8 cellular contexts compared by ENCODE assay signal in the genomic region with DNA sequence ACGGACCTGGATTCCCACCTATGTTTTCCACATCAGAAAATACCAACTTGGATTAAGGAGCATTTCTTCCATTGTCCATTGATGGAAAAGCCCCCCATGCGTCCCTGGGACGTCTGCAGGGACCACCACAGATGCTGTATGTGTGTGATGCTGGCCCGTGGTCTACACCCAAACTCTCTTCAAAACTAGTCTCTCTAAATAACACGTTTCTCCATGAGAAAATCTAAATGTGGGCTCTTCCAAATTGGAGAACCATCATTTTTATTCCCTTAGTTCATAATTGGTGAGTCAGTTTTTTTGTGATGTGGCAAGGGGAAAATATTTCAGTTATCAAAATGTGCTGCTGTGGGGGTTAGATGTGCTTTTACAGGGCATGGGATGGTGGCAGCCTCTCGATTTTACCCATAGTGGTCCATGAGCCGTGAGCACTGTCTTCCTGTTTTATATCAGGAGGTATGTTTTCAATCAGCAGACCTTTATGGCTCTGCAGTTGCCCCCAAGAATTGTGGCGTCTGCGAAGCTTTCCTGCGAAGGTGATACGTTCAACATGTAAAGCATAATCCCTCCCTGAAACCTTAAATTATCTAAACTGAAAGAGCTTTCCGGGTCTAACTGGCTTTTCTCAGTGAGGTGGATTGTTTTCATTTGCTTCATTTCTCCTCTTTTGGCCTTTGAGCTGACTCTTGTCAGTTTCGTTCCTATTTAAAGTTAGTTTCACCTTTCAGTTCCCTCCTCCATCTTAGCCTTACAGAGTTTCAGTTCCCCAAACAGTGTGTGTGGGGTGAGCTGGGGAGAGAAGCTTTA.
DNase-seq lines count a peak whose midpoint lies in the region; ATAC-seq lines count a peak whose summit lies in the region.

No MANE protein-coding gene starts in this region.

- H3K4me1 Mint-ChIP-seq in activated CD4-positive, alpha-beta T cell treated with anti-CD3 and anti-CD28 coated beads, Interleukin-2, amount 10 ng/mL, durations not matched to agents 24 days and 14 days: peaks cover 32% of the 10 kb centered on the region

- H3K27ac Mint-ChIP-seq in activated CD4-positive, alpha-beta T cell treated with anti-CD3 and anti-CD28 coated beads, Interleukin-2, amount 10 ng/mL, durations not matched to agents 24 days and 14 days: peak overlapping the region; percentile 97

- intact Hi-C loops in activated CD4-positive, alpha-beta T cell treated with anti-CD3 and anti-CD28 coated beads, Interleukin-2, amount 10 ng/mL, durations not matched to agents 24 days and 14 days (cut with micrococcal nuclease): loop anchor here (1.0 to 5.0 kb wide), 7 partner anchors 26 to 134 kb away; partner anchors contain the start of gene SETBP1

- ATAC-seq in HG03060 (IDR thresholded peaks at IDR 0.05; ENCODE audit: low read depth, unreplicated experiment): peak; percentile 96

- H3K36me3 Mint-ChIP-seq in activated CD4-positive, alpha-beta T cell treated with anti-CD3 and anti-CD28 coated beads, Interleukin-2, amount 10 ng/mL, durations not matched to agents 24 days and 14 days (ENCODE audit: low read depth): peaks cover 19% of the 10 kb centered on the region

- H3K4me3 Mint-ChIP-seq in activated CD4-positive, alpha-beta T cell treated with anti-CD3 and anti-CD28 coated beads, Interleukin-2, amount 10 ng/mL, durations not matched to agents 24 days and 14 days: peak overlapping the region; percentile 77

- peaks cover 11% of the 10 kb centered on the region for H3K27me3 Mint-ChIP-seq in activated CD4-positive, alpha-beta T cell treated with anti-CD3 and anti-CD28 coated beads, Interleukin-2, amount 10 ng/mL, durations not matched to agents 24 days and 14 days

- H3K9me3 Mint-ChIP-seq in activated CD4-positive, alpha-beta T cell treated with anti-CD3 and anti-CD28 coated beads, Interleukin-2, amount 10 ng/mL, durations not matched to agents 24 days and 14 days: peaks cover 19% of the 10 kb centered on the region

- peak; percentile 59 for DNase-seq in GM19238 (ENCODE audit: insufficient read length, low spot score)
- peak; percentile 78 for DNase-seq in activated CD4-positive, alpha-beta T cell treated with anti-CD3 and anti-CD28 coated beads, Interleukin-2, amount 10 ng/mL, durations not matched to agents 24 days and 14 days
- DNase-seq in pons (ENCODE audit: low spot score): peak; percentile 78
- DNase-seq in NCI-H345 treated with DMSO at 0.1 percent for 48 hours (lab: John Stamatoyannopoulos, UW; ENCODE audit: unreplicated experiment): no peak
- no peak for DNase-seq in glomerular visceral epithelial cell (ENCODE audit: extremely low spot score)
- no peak for DNase-seq in NCI-H526 treated with DMSO at 0.1 percent for 48 hours (lab: John Stamatoyannopoulos, UW)
- no peak for DNase-seq in NCI-H446 treated with DMSO at 0.1 percent for 48 hours (lab: John Stamatoyannopoulos, UW)

Comparison
In these comparisons a context has a peak if more than half of its experiments do, and no peak if none do; other contexts are left out.
1. DNase-seq: peak in GM19238 (single experiment), activated CD4-positive, alpha-beta T cell treated with anti-CD3 and anti-CD28 coated beads, Interleukin-2, amount 10 ng/mL, durations not matched to agents 24 days and 14 days (single experiment) and pons (single experiment); none in NCI-H345 treated with DMSO at 0.1 percent for 48 hours (single experiment), glomerular visceral epithelial cell (single experiment), NCI-H526 treated with DMSO at 0.1 percent for 48 hours (single experiment) and NCI-H446 treated with DMSO at 0.1 percent for 48 hours (single experiment).